ENCODE assay signal across 1 cellular context in the genomic region with DNA sequence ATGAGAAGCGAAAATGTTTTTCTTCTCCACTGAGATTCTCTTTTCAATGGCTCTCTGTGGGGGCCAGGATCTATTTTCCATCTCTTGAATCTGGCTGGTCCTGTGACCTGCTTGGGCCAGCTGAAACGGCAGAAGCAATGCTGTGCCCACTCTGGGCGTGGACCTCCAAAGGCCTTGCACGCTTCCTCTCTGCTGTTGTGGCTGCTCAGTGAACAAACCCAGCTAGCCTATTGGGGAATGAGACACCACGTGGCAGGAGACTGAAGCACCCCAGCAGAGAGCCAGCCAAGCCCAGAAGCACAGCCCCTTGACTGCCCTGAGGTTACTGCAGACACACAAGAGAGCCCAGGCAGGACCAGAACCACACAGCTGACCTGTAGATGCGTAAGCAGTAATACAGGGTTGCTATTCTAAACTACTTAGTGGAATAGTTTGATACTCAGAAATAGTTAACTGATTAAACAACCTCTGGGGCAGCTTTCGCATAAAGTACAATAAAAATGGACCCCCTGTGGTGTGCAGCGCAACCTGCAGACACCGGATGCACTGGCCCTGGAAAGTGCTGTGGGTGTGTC.
TF ChIP-seq lines count a peak whose summit lies in the region.

No MANE protein-coding gene starts in this region.

TF ChIP-seq in K562, 482 proteins besides CTCF, POLR2A, EP300 and RAD21:
- no peak for TF ChIP-seq ZC3H8 (IDR thresholded peaks at IDR 0.05)
- TF ChIP-seq, protein P1, sequence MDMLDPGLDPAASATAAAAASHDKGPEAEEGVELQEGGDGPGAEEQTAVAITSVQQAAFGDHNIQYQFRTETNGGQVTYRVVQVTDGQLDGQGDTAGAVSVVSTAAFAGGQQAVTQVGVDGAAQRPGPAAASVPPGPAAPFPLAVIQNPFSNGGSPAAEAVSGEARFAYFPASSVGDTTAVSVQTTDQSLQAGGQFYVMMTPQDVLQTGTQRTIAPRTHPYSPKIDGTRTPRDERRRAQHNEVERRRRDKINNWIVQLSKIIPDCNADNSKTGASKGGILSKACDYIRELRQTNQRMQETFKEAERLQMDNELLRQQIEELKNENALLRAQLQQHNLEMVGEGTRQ (CRISPR knock-in tag; IDR thresholded peaks at IDR 0.05), result peak; percentile 15; the same call in 1 of the 2 replicates
